Comparison of ENCODE assay signal across 9 cellular contexts in genomic region chr10:89515031-89515841, GRCh38. TPM values are rescaled to one million over a fixed set of nuclear protein-coding genes. Genes with fewer than 3 reads are reported as not detected.
DNase-seq lines count a peak whose midpoint lies in the region; ATAC-seq, FAIRE-seq and TF ChIP-seq lines count a peak whose summit lies in the region.
"Had no signal": no experiment of that assay in that cellular context is flagged by ENCODE, and none has a peak within 500 bp of the region (broad histone marks: within the 10 kb centered on the region; RNA-seq: fewer than 3 reads in every experiment).

No MANE protein-coding gene starts in this region.

- peak overlapping the region; percentile 59 to 66 for H3K27ac ChIP-seq in kidney (ENCODE audit: low read depth in 2 of 2, low read length in 2 of 2)
- H3K27ac ChIP-seq in thyroid gland: peak overlapping the region; percentile 66 to 89 (median 83)

- no peak for ATAC-seq in stimulated activated memory B cell treated with anti-CD40 and anti-IgM and Interleukin-4, amounts not matched to agents 10 μg/mL and 1 μg/mL and 100 μg/mL, for 72 hours

- WGBS in thyroid gland, 2 donors: 51 to 55% methylated on average over 8 of the region's 8 CpGs

- peaks cover 4 to 28% of the 10 kb centered on the region in 2 donors for H3K4me1 ChIP-seq in kidney (ENCODE audit: control insufficient read depth in 1 of 2, insufficient read depth in 1 of 2, low read depth in 1 of 2, low read length in 2 of 2)
- H3K4me1 ChIP-seq in thyroid gland: peaks cover 44 to 56% of the 10 kb centered on the region in 2 donors

- intact Hi-C loops in kidney (cut with DNase I): no loop called here
- intact Hi-C loops in thyroid gland (cut with DNase I): no loop called here

- H3K4me1 Mint-ChIP-seq in HFFc6 (ENCODE audit: low read depth): peaks cover 62% of the 10 kb centered on the region
- H3K4me1 Mint-ChIP-seq in stimulated activated memory B cell treated with anti-CD40 and anti-IgM and Interleukin-4, amounts not matched to agents 10 μg/mL and 1 μg/mL and 100 μg/mL, for 72 hours: no peaks in the 10 kb centered on the region

- H3K36me3 ChIP-seq in bronchial epithelial cell (ENCODE audit: control insufficient read depth, insufficient read depth, low read length) (no peaks in the 10 kb centered on the region), kidney (ENCODE audit: control insufficient read depth in 1 of 2, insufficient read depth in 2 of 2, low read length in 2 of 2) (no peaks in the 10 kb centered on the region), thyroid gland (no peaks in the 10 kb centered on the region)

- peak overlapping the region; percentile 86 for H3K4me3 Mint-ChIP-seq in HFFc6
- no peak overlapping the region for H3K4me3 Mint-ChIP-seq in stimulated activated memory B cell treated with anti-CD40 and anti-IgM and Interleukin-4, amounts not matched to agents 10 μg/mL and 1 μg/mL and 100 μg/mL, for 72 hours

- H3K27me3 ChIP-seq in bronchial epithelial cell (ENCODE audit: control insufficient read depth, insufficient read depth, low read length) (no peaks in the 10 kb centered on the region), thyroid gland (no peaks in the 10 kb centered on the region)

- no peak overlapping the region for H3K9ac ChIP-seq in kidney (ENCODE audit: low read length in 2 of 2)

- DNase-seq in HFFc6: peak; percentile 94
- DNase-seq in bronchial epithelial cell (ENCODE audit: low read depth): peak; percentile 78
- DNase-seq in kidney: no peak
- DNase-seq in thyroid gland: peak; percentile 49 to 50
- DNase-seq in COR-L47 (lab: John Stamatoyannopoulos, UW): no peak
- DNase-seq in amygdala (lab: John Stamatoyannopoulos, UW): no peak
- DNase-seq in T-helper 9 cell: no peak
- DNase-seq: T-helper 2 cell had no signal

- no peak overlapping the region for H3K4me3 ChIP-seq in bronchial epithelial cell (ENCODE audit: low read depth, low read length)
- no peak overlapping the region for H3K4me3 ChIP-seq in kidney (ENCODE audit: low read length in 2 of 2)
- H3K4me3 ChIP-seq in thyroid gland (replicated peaks in 1 of 3): no peak overlapping the region

- FAIRE-seq in bronchial epithelial cell (lab: Jason Lieb, UNC) (no peak), kidney (lab: Jason Lieb, UNC) (no peak)

- no peak for TF ChIP-seq POLR2A in thyroid gland (IDR thresholded peaks at IDR 0.05)

- peaks cover under 1% of the 10 kb centered on the region; the same call in 1 of the 2 replicates for H3K9me3 Mint-ChIP-seq in HFFc6
- no peaks in the 10 kb centered on the region for H3K9me3 Mint-ChIP-seq in stimulated activated memory B cell treated with anti-CD40 and anti-IgM and Interleukin-4, amounts not matched to agents 10 μg/mL and 1 μg/mL and 100 μg/mL, for 72 hours

- H3K36me3 Mint-ChIP-seq in HFFc6 (ENCODE audit: low read depth): no peaks in the 10 kb centered on the region; the same call in 1 of the 2 replicates
- no peaks in the 10 kb centered on the region for H3K36me3 Mint-ChIP-seq in stimulated activated memory B cell treated with anti-CD40 and anti-IgM and Interleukin-4, amounts not matched to agents 10 μg/mL and 1 μg/mL and 100 μg/mL, for 72 hours

- H3K9me3 ChIP-seq in kidney (ENCODE audit: control insufficient read depth in 1 of 2, low read length in 2 of 2) (no peaks in the 10 kb centered on the region), thyroid gland (no peaks in the 10 kb centered on the region)

- H3K27ac Mint-ChIP-seq in HFFc6: peak overlapping the region; percentile 97
- no peak overlapping the region for H3K27ac Mint-ChIP-seq in stimulated activated memory B cell treated with anti-CD40 and anti-IgM and Interleukin-4, amounts not matched to agents 10 μg/mL and 1 μg/mL and 100 μg/mL, for 72 hours

- TF ChIP-seq CTCF in HFFc6 (IDR thresholded peaks at IDR 0.05) (no peak), bronchial epithelial cell (IDR thresholded peaks at IDR 0.05; ENCODE audit: insufficient read depth, low read length, severe bottlenecking) (no peak), kidney (IDR thresholded peaks at IDR 0.05; ENCODE audit: borderline replicate concordance, extremely low read depth, insufficient read depth) (no peak), thyroid gland (IDR thresholded peaks at IDR 0.05) (no peak)

- H3K27me3 Mint-ChIP-seq in HFFc6 (ENCODE audit: insufficient read depth): peaks cover 9% of the 10 kb centered on the region
- no peaks in the 10 kb centered on the region for H3K27me3 Mint-ChIP-seq in stimulated activated memory B cell treated with anti-CD40 and anti-IgM and Interleukin-4, amounts not matched to agents 10 μg/mL and 1 μg/mL and 100 μg/mL, for 72 hours

RNA-seq across cellular contexts. Expression of gene SLC16A12, which starts 20.2 kb away (rescaled TPM):
- total RNA-seq in HFFc6 (2021; fragmentation: NEBNext Ultra II Directional; extraction: Animal tissue kit (Norgen Biotek cat#: 25700)): not detected
- not detected in 2 replicates for total RNA-seq in bronchial epithelial cell
- 38.8 TPM for total RNA-seq in kidney
- polyA plus RNA-seq in kidney (ENCODE audit: insufficient read depth, low read depth, low replicate concordance): 19.0 TPM
- total RNA-seq in thyroid gland: 100 to 1,000 TPM in 1 of 4 donors, 10 to 100 TPM in 3; 25.4 to 137 (median 35.3) TPM

Comparison
In these comparisons a context has a peak if more than half of its experiments do, and no peak if none do; other contexts are left out.
1. DNase-seq: peak in HFFc6 (single experiment), bronchial epithelial cell (single experiment) and thyroid gland (2 of 2); none in kidney (single experiment), COR-L47 (single experiment), amygdala (0 of 56) and T-helper 9 cell (single experiment).
2. RNA of gene SLC16A12, which starts 20.2 kb away (total RNA-seq): 25.4 to 137 TPM in thyroid gland and 38.8 TPM in kidney (single experiment); not detected in HFFc6 and not detected in bronchial epithelial cell; every median in the first group is over 10 times any median in the second.